In the genomic region with DNA sequence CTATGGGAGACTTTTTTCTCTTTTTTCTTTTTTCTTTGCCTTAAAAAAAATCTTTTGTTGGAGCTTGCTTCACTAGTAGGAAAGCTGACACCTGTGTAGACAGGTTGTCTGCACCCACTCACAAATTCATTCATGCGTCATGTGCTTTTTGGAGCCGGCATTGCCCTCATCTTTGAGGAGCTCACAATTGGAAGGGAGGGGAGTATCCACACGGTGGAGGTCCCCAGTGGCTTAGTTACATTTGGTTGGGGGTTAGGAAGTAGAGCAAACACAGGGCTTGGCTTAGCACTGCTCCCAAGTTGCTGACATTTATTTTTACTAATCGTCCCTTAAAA, we compare ENCODE assay signal across 2 cellular contexts.
TF ChIP-seq lines count a peak whose summit lies in the region.

No MANE protein-coding gene starts in this region.

TF ChIP-seq in SK-N-SH, 30 proteins besides CTCF, POLR2A, EP300 and RAD21:
- TF ChIP-seq YY1 (IDR thresholded peaks at IDR 0.05; ENCODE audit: low read depth) = no peak
- TF ChIP-seq CHD2 (IDR thresholded peaks at IDR 0.05; ENCODE audit: low read length, partially characterized antibody) = no peak
- TF ChIP-seq, protein P1, sequence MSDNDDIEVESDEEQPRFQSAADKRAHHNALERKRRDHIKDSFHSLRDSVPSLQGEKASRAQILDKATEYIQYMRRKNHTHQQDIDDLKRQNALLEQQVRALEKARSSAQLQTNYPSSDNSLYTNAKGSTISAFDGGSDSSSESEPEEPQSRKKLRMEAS (IDR thresholded peaks at IDR 0.05; ENCODE audit: low read depth) = no peak
- no peak for TF ChIP-seq RFX5 (IDR thresholded peaks at IDR 0.05; ENCODE audit: low read length)
- no peak for TF ChIP-seq TEAD4 (IDR thresholded peaks at IDR 0.05; ENCODE audit: borderline replicate concordance, insufficient read depth)
- TF ChIP-seq FOSL2 (IDR thresholded peaks at IDR 0.05; ENCODE audit: borderline replicate concordance, low read depth) = no peak
- TF ChIP-seq, protein P2, sequence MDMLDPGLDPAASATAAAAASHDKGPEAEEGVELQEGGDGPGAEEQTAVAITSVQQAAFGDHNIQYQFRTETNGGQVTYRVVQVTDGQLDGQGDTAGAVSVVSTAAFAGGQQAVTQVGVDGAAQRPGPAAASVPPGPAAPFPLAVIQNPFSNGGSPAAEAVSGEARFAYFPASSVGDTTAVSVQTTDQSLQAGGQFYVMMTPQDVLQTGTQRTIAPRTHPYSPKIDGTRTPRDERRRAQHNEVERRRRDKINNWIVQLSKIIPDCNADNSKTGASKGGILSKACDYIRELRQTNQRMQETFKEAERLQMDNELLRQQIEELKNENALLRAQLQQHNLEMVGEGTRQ (IDR thresholded peaks at IDR 0.05; ENCODE audit: borderline replicate concordance, low read depth, low read length) = no peak

TF ChIP-seq in SK-N-SH treated with all-trans-retinoic acid at 6 μM for 48 hours, 23 proteins besides CTCF, POLR2A, EP300 and RAD21 (continued from another document):
- TF ChIP-seq, protein P3, sequence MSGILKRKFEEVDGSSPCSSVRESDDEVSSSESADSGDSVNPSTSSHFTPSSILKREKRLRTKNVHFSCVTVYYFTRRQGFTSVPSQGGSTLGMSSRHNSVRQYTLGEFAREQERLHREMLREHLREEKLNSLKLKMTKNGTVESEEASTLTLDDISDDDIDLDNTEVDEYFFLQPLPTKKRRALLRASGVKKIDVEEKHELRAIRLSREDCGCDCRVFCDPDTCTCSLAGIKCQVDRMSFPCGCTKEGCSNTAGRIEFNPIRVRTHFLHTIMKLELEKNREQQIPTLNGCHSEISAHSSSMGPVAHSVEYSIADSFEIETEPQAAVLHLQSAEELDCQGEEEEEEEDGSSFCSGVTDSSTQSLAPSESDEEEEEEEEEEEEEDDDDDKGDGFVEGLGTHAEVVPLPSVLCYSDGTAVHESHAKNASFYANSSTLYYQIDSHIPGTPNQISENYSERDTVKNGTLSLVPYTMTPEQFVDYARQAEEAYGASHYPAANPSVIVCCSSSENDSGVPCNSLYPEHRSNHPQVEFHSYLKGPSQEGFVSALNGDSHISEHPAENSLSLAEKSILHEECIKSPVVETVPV (CRISPR knock-in tag; IDR thresholded peaks at IDR 0.05) = no peak
- TF ChIP-seq ZC3H10 (CRISPR knock-in tag; IDR thresholded peaks at IDR 0.05) = no peak
- no peak for TF ChIP-seq OSR1 (CRISPR knock-in tag; IDR thresholded peaks at IDR 0.05)
- TF ChIP-seq GLIS3 (CRISPR knock-in tag; IDR thresholded peaks at IDR 0.05) = no peak
- no peak for TF ChIP-seq ZFP30 (CRISPR knock-in tag; IDR thresholded peaks at IDR 0.05)
- TF ChIP-seq ARNTL (CRISPR knock-in tag; IDR thresholded peaks at IDR 0.05; ENCODE audit: borderline replicate concordance, low read depth) = no peak
- no peak for TF ChIP-seq ZNF70 (CRISPR knock-in tag; IDR thresholded peaks at IDR 0.05)
- no peak for TF ChIP-seq ZNF565 (CRISPR knock-in tag; conservative IDR thresholded peaks at IDR 0.05; ENCODE audit: low read depth)
- TF ChIP-seq, protein P4, sequence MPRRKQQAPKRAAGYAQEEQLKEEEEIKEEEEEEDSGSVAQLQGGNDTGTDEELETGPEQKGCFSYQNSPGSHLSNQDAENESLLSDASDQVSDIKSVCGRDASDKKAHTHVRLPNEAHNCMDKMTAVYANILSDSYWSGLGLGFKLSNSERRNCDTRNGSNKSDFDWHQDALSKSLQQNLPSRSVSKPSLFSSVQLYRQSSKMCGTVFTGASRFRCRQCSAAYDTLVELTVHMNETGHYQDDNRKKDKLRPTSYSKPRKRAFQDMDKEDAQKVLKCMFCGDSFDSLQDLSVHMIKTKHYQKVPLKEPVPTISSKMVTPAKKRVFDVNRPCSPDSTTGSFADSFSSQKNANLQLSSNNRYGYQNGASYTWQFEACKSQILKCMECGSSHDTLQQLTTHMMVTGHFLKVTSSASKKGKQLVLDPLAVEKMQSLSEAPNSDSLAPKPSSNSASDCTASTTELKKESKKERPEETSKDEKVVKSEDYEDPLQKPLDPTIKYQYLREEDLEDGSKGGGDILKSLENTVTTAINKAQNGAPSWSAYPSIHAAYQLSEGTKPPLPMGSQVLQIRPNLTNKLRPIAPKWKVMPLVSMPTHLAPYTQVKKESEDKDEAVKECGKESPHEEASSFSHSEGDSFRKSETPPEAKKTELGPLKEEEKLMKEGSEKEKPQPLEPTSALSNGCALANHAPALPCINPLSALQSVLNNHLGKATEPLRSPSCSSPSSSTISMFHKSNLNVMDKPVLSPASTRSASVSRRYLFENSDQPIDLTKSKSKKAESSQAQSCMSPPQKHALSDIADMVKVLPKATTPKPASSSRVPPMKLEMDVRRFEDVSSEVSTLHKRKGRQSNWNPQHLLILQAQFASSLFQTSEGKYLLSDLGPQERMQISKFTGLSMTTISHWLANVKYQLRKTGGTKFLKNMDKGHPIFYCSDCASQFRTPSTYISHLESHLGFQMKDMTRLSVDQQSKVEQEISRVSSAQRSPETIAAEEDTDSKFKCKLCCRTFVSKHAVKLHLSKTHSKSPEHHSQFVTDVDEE (CRISPR knock-in tag; IDR thresholded peaks at IDR 0.05) = no peak
- TF ChIP-seq ZNF8 (CRISPR knock-in tag; IDR thresholded peaks at IDR 0.05) = no peak
- TF ChIP-seq, protein P5, sequence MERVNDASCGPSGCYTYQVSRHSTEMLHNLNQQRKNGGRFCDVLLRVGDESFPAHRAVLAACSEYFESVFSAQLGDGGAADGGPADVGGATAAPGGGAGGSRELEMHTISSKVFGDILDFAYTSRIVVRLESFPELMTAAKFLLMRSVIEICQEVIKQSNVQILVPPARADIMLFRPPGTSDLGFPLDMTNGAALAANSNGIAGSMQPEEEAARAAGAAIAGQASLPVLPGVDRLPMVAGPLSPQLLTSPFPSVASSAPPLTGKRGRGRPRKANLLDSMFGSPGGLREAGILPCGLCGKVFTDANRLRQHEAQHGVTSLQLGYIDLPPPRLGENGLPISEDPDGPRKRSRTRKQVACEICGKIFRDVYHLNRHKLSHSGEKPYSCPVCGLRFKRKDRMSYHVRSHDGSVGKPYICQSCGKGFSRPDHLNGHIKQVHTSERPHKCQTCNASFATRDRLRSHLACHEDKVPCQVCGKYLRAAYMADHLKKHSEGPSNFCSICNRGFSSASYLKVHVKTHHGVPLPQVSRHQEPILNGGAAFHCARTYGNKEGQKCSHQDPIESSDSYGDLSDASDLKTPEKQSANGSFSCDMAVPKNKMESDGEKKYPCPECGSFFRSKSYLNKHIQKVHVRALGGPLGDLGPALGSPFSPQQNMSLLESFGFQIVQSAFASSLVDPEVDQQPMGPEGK (CRISPR knock-in tag; IDR thresholded peaks at IDR 0.05; ENCODE audit: borderline replicate concordance) = no peak
- TF ChIP-seq ISL1 (CRISPR knock-in tag; IDR thresholded peaks at IDR 0.05) = no peak
- TF ChIP-seq, protein P6, sequence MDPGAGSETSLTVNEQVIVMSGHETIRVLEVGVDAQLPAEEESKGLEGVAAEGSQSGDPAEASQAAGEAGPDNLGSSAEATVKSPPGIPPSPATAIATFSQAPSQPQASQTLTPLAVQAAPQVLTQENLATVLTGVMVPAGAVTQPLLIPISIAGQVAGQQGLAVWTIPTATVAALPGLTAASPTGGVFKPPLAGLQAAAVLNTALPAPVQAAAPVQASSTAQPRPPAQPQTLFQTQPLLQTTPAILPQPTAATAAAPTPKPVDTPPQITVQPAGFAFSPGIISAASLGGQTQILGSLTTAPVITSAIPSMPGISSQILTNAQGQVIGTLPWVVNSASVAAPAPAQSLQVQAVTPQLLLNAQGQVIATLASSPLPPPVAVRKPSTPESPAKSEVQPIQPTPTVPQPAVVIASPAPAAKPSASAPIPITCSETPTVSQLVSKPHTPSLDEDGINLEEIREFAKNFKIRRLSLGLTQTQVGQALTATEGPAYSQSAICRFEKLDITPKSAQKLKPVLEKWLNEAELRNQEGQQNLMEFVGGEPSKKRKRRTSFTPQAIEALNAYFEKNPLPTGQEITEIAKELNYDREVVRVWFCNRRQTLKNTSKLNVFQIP (CRISPR knock-in tag; IDR thresholded peaks at IDR 0.05; ENCODE audit: borderline replicate concordance, low read depth) = no peak
- TF ChIP-seq, protein P7, sequence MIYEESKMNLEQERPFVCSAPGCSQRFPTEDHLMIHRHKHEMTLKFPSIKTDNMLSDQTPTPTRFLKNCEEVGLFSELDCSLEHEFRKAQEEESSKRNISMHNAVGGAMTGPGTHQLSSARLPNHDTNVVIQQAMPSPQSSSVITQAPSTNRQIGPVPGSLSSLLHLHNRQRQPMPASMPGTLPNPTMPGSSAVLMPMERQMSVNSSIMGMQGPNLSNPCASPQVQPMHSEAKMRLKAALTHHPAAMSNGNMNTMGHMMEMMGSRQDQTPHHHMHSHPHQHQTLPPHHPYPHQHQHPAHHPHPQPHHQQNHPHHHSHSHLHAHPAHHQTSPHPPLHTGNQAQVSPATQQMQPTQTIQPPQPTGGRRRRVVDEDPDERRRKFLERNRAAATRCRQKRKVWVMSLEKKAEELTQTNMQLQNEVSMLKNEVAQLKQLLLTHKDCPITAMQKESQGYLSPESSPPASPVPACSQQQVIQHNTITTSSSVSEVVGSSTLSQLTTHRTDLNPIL (CRISPR knock-in tag; IDR thresholded peaks at IDR 0.05; ENCODE audit: low read depth) = no peak
- no peak for TF ChIP-seq PPARA (CRISPR knock-in tag; IDR thresholded peaks at IDR 0.05; ENCODE audit: borderline replicate concordance)
- TF ChIP-seq RARB (CRISPR knock-in tag; IDR thresholded peaks at IDR 0.05) = no peak
- TF ChIP-seq TCF4 (CRISPR knock-in tag; IDR thresholded peaks at IDR 0.05; ENCODE audit: borderline replicate concordance) = no peak
- TF ChIP-seq SNAI2 (CRISPR knock-in tag; IDR thresholded peaks at IDR 0.05) = no peak
